Comparison of ENCODE assay signal across 8 cellular contexts in genomic region chr2:106107509-106108131, GRCh38.
DNase-seq lines count a peak whose midpoint lies in the region; ATAC-seq, FAIRE-seq and TF ChIP-seq lines count a peak whose summit lies in the region.

No MANE protein-coding gene starts in this region.

- BruUV-seq in HepG2 (replicated peaks; lab: Mats Ljungman, UMichigan), result no TSS peak

- POLR2A ChIA-PET in HepG2 (lab: Yijun Ruan, JAX), result no interaction called here

- no peaks in the 10 kb centered on the region for H3K27me3 Mint-ChIP-seq in endodermal cell (ENCODE audit: insufficient read depth)

- CTCF ChIA-PET in HepG2 (lab: Yijun Ruan, JAX; ENCODE audit: low intra/inter-chr PET ratio, low total read pairs), result no interaction called here

- H3K27ac ChIP-seq in OCI-LY1 (ENCODE audit: low read depth, low read length, poor library complexity, severe bottlenecking) (no peak overlapping the region), endodermal cell (ENCODE audit: low read depth, low read length) (no peak overlapping the region), HepG2 (ENCODE audit: extremely low read length, insufficient read depth, low read length) (no peak overlapping the region)

- H4K20me1 ChIP-seq in OCI-LY1 (ENCODE audit: insufficient read depth, low read length) (no peaks in the 10 kb centered on the region), HepG2 (ENCODE audit: insufficient read depth, low read length) (no peaks in the 10 kb centered on the region)

- TF ChIP-seq RAD21 in HepG2 (CRISPR knock-in tag; IDR thresholded peaks at IDR 0.05), result no peak

- no peaks in the 10 kb centered on the region for H3K27me3 ChIP-seq in GM06990 (replicated peaks; ENCODE audit: control insufficient read depth, insufficient read depth, low read length)
- H3K27me3 ChIP-seq in OCI-LY1 (ENCODE audit: insufficient read depth, low read length), result no peaks in the 10 kb centered on the region
- H3K27me3 ChIP-seq in endodermal cell (ENCODE audit: control insufficient read depth, insufficient read depth, low read length, poor library complexity, severe bottlenecking), result no peaks in the 10 kb centered on the region
- no peaks in the 10 kb centered on the region for H3K27me3 ChIP-seq in HepG2 (ENCODE audit: control insufficient read depth in 1 of 2, insufficient read depth in 2 of 2, low read length in 2 of 2)

- no peak for TF ChIP-seq POLR2A in HepG2 (IDR thresholded peaks at IDR 0.05; ENCODE audit: insufficient read depth in 1 of 2, low read depth in 2 of 2, low read length in 2 of 2)

- 92 to 94% methylated on average over 7 to 14 of the region's 14 CpGs for WGBS in endodermal cell (ENCODE audit: insufficient coverage in 1 of 2, insufficient read length in 1 of 2), 2 experiments
- WGBS in HepG2 (ENCODE audit: low lambda C conversion rate), result 96% methylated on average over 9 of the region's 14 CpGs

- H3K4me1 Mint-ChIP-seq in endodermal cell, result no peaks in the 10 kb centered on the region

- H3K4me3 Mint-ChIP-seq in endodermal cell, result no peak overlapping the region

- H3K4me2 ChIP-seq in OCI-LY1 (ENCODE audit: low read length) (no peak overlapping the region), HepG2 (ENCODE audit: low read depth, low read length) (no peak overlapping the region)

- H3K9me3 Mint-ChIP-seq in endodermal cell, result no peaks in the 10 kb centered on the region

- no peaks in the 10 kb centered on the region for H3F3A ChIP-seq in OCI-LY1 (ENCODE audit: insufficient read depth, low read length)

- TF ChIP-seq EP300 in HepG2 (IDR thresholded peaks at IDR 0.05; ENCODE audit: low read depth in 2 of 2, low read length in 2 of 2), result no peak
- TF ChIP-seq EP300 in HepG2 (CRISPR knock-in tag; IDR thresholded peaks at IDR 0.05; ENCODE audit: borderline replicate concordance), result no peak

- peak; percentile 52 for DNase-seq in GM06990 (ENCODE audit: extremely low read depth, insufficient read length)
- DNase-seq in fibroblast of the aortic adventitia (ENCODE audit: low read depth), result peak; percentile 42
- no peak for DNase-seq in endodermal cell
- DNase-seq in HepG2 (ENCODE audit: low spot score), result no peak
- no peak for DNase-seq in HuH-7.5 (ENCODE audit: low spot score)
- no peak for DNase-seq in NK-92 treated with Interleukin-12 subunit alpha and Interleukin-12 subunit beta, amount 100 ng/mL, for 24 hours (lab: John Stamatoyannopoulos, UW)

- ATAC-seq in GM21447 (IDR thresholded peaks at IDR 0.05; ENCODE audit: unreplicated experiment), result peak; percentile 64
- no peak for ATAC-seq in HepG2

- H2AFZ ChIP-seq in OCI-LY1 (ENCODE audit: low read length), result no peak overlapping the region
- H2AFZ ChIP-seq in HepG2 (ENCODE audit: low read length), result no peak overlapping the region

- no peaks in the 10 kb centered on the region for H3K4me1 ChIP-seq in OCI-LY1 (ENCODE audit: insufficient read depth, low read length, severe bottlenecking)
- H3K4me1 ChIP-seq in endodermal cell (ENCODE audit: control insufficient read depth, insufficient read depth, low read length), result no peaks in the 10 kb centered on the region
- no peaks in the 10 kb centered on the region for H3K4me1 ChIP-seq in HepG2 (ENCODE audit: insufficient read depth, low read length)

- H3K27ac Mint-ChIP-seq in endodermal cell, result no peak overlapping the region

- peaks cover 9% of the 10 kb centered on the region for H3K36me3 ChIP-seq in GM06990 (ENCODE audit: control insufficient read depth, insufficient read depth, low read length)
- no peaks in the 10 kb centered on the region; the same call in 1 of the 2 replicates for H3K36me3 ChIP-seq in OCI-LY1 (ENCODE audit: insufficient read depth, low read length)
- peaks cover 35% of the 10 kb centered on the region for H3K36me3 ChIP-seq in endodermal cell (ENCODE audit: control insufficient read depth, insufficient read depth, low read length)
- peaks cover 25 to 65% of the 10 kb centered on the region in 2 experiments for H3K36me3 ChIP-seq in HepG2 (replicated peaks in 1 of 2; ENCODE audit: control insufficient read depth in 1 of 2, insufficient read depth in 2 of 2, low read length in 2 of 2)

- H3K36me3 Mint-ChIP-seq in endodermal cell (ENCODE audit: low read depth), result peaks cover 29% of the 10 kb centered on the region

- FAIRE-seq in HepG2 (lab: Jason Lieb, UNC), result no peak

- H3K4me3 ChIP-seq in GM06990 (replicated peaks; ENCODE audit: low read depth, low read length) (no peak overlapping the region), OCI-LY1 (ENCODE audit: low read depth, low read length, poor library complexity, severe bottlenecking) (no peak overlapping the region), fibroblast of the aortic adventitia (ENCODE audit: low read depth, low read length) (no peak overlapping the region), endodermal cell (ENCODE audit: low read length) (no peak overlapping the region), HepG2 (replicated peaks in 1 of 3; ENCODE audit: insufficient read depth in 1 of 3, low read depth in 2 of 3, low read length in 3 of 3) (no peak overlapping the region)

- intact Hi-C loops in HepG2 (cut with micrococcal nuclease; ENCODE audit: unreplicated experiment), result loop anchor here (5.0 kb wide), 1 partner anchor 475 kb away; no protein-coding TSS in a partner anchor

- no peak overlapping the region for H3K9ac ChIP-seq in OCI-LY1 (ENCODE audit: low read length)
- no peak overlapping the region for H3K9ac ChIP-seq in endodermal cell (ENCODE audit: extremely low read depth, low read length, poor library complexity, severe bottlenecking)
- H3K9ac ChIP-seq in HepG2 (ENCODE audit: insufficient read depth, low read depth, low read length), result no peak overlapping the region

- no peaks in the 10 kb centered on the region for H3K9me2 ChIP-seq in OCI-LY1 (ENCODE audit: low read depth, low read length)

- H3K79me2 ChIP-seq in OCI-LY1 (ENCODE audit: insufficient read depth, low read length) (no peaks in the 10 kb centered on the region), HepG2 (ENCODE audit: insufficient read depth, low read length) (no peaks in the 10 kb centered on the region)

- in situ Hi-C loops in HepG2 (cut with HindIII; ENCODE audit: extremely low pct_ligation_motif_present, low pct_unique_long_range_greater_than_20kb), result no loop called here

- no peaks in the 10 kb centered on the region for H3K9me3 ChIP-seq in OCI-LY1 (ENCODE audit: low read length)
- H3K9me3 ChIP-seq in endodermal cell (ENCODE audit: control insufficient read depth, low read length), result no peaks in the 10 kb centered on the region
- H3K9me3 ChIP-seq in HepG2 (ENCODE audit: low read length), result no peaks in the 10 kb centered on the region

- peak; percentile 32 for TF ChIP-seq CTCF in GM06990 (IDR thresholded peaks at IDR 0.05; ENCODE audit: insufficient read depth, low read length, poor library complexity, severe bottlenecking)
- 0 out of 2 replicates have a peak, but pooled peaks have one; percentile 5 for TF ChIP-seq CTCF in OCI-LY1 (IDR thresholded peaks at IDR 0.05; ENCODE audit: low read length)
- no peak for TF ChIP-seq CTCF in fibroblast of the aortic adventitia (IDR thresholded peaks at IDR 0.05; ENCODE audit: insufficient read depth, low read length)
- TF ChIP-seq CTCF in endodermal cell (conservative IDR thresholded peaks at IDR 0.05), result no peak
- TF ChIP-seq CTCF in HepG2 (CRISPR knock-in tag; IDR thresholded peaks at IDR 0.05), result no peak

TF ChIP-seq in HepG2, 621 proteins besides CTCF, POLR2A, EP300 and RAD21:
- TF ChIP-seq KAT8 (CRISPR knock-in tag; IDR thresholded peaks at IDR 0.05) (no peak), ZNF276 (CRISPR knock-in tag; IDR thresholded peaks at IDR 0.05; ENCODE audit: low read depth) (no peak)

Comparison
In these comparisons a context has a peak if more than half of its experiments do, and no peak if none do; other contexts are left out.
1. DNase-seq: peak in GM06990 (single experiment) and fibroblast of the aortic adventitia (single experiment); none in endodermal cell (single experiment), HepG2 (single experiment), HuH-7.5 (single experiment) and NK-92 treated with Interleukin-12 subunit alpha and Interleukin-12 subunit beta, amount 100 ng/mL, for 24 hours (single experiment).
2. CTCF ChIP-seq: peak in GM06990 (single experiment) and OCI-LY1 (single experiment); none in fibroblast of the aortic adventitia (single experiment), endodermal cell (single experiment) and HepG2 (single experiment).